In genomic region chr10:133158756-133159610, GRCh38 we compare ENCODE assay signal across 11 cellular contexts. TPM values are rescaled to one million over a fixed set of nuclear protein-coding genes. Genes with fewer than 3 reads are reported as not detected.
A peak's percentile ranks its signal among the peaks of the same experiment; 100 is the strongest.
DNase-seq lines count a peak whose midpoint lies in the region; TF ChIP-seq lines count a peak whose summit lies in the region.
"Had no signal": no experiment of that assay in that cellular context is flagged by ENCODE, and none has a peak within 500 bp of the region (broad histone marks: within the 10 kb centered on the region; RNA-seq: fewer than 3 reads in every experiment).

No MANE protein-coding gene starts in this region.

- no CpG with 5 or more reads among the region's 23 CpGs for WGBS in neuronal stem cell (ENCODE audit: extremely low coverage in 2 of 2, insufficient read length in 2 of 2, insufficient replicate concordance in 1 of 2), 2 donors
- 53% methylated on average over 20 of the region's 23 CpGs for whole genome bisulfite sequencing in esophagus muscularis mucosa

- peak overlapping the region; percentile 41 for H2BK15ac ChIP-seq in neuronal stem cell (ENCODE audit: low read length)

- peak overlapping the region; percentile 69 for H2AFZ ChIP-seq in neuronal stem cell (ENCODE audit: low read length)

- H3K9me3 ChIP-seq in HUES6 (ENCODE audit: control insufficient read depth, insufficient read depth, low read depth, low read length) (no peaks in the 10 kb centered on the region), neuronal stem cell (replicated peaks in 1 of 2; ENCODE audit: control insufficient read depth in 2 of 2, insufficient read depth in 1 of 2, low read depth in 1 of 2, low read length in 2 of 2) (no peaks in the 10 kb centered on the region), esophagus muscularis mucosa (no peaks in the 10 kb centered on the region)

- TF ChIP-seq CTCF in choroid plexus epithelial cell (conservative IDR thresholded peaks at IDR 0.05; ENCODE audit: low read depth, low read length) (no peak), esophagus muscularis mucosa (IDR thresholded peaks at IDR 0.05) (no peak), endothelial cell (IDR thresholded peaks at IDR 0.05; ENCODE audit: unreplicated experiment) (no peak)

- H3K14ac ChIP-seq in neuronal stem cell (ENCODE audit: low read length), result peak overlapping the region; percentile 94

- H4K91ac ChIP-seq in neuronal stem cell (ENCODE audit: low read depth, low read length, poor library complexity), result no peak overlapping the region

- no peak overlapping the region for H3K4ac ChIP-seq in neuronal stem cell (ENCODE audit: low read length)

- intact Hi-C loops in esophagus muscularis mucosa (cut with DNase I), result no loop called here

- H2BK12ac ChIP-seq in neuronal stem cell (ENCODE audit: low read length), result peak overlapping the region; percentile 94

- H3K4me2 ChIP-seq in neuronal stem cell (ENCODE audit: insufficient read depth, low read length, poor library complexity, severe bottlenecking), result no peak overlapping the region

- DNase-seq in COLO668 (lab: John Stamatoyannopoulos, UW; ENCODE audit: unreplicated experiment), result peak; percentile 30
- peak; percentile 6 for DNase-seq in choroid plexus epithelial cell (ENCODE audit: low read depth)
- DNase-seq in neuronal stem cell (ENCODE audit: low spot score), result no peak
- no peak for DNase-seq in NCI-H1048 (lab: John Stamatoyannopoulos, UW)
- no peak for DNase-seq in esophagus muscularis mucosa (ENCODE audit: extremely low spot score)
- DNase-seq in endothelial cell (ENCODE audit: low spot score), result no peak
- no peak for DNase-seq in SK-N-DZ (ENCODE audit: low spot score)
- DNase-seq: dermis blood vessel endothelial cell; NCI-H187 treated with DMSO at 0.1 percent for 48 hours; stimulated activated naive CD4-positive, alpha-beta T cell had no signal

- TF ChIP-seq POLR2A in esophagus muscularis mucosa (IDR thresholded peaks at IDR 0.05; ENCODE audit: low read depth), result no peak

- no peaks in the 10 kb centered on the region for H3K9me3 Mint-ChIP-seq in endothelial cell (ENCODE audit: unreplicated experiment)

- peaks cover 39% of the 10 kb centered on the region for H3K4me1 ChIP-seq in HUES6 (ENCODE audit: control insufficient read depth, insufficient read depth, low read length)
- peaks cover 15 to 19% of the 10 kb centered on the region in 2 donors for H3K4me1 ChIP-seq in neuronal stem cell (ENCODE audit: control insufficient read depth in 2 of 2, insufficient read depth in 1 of 2, low read depth in 1 of 2, low read length in 2 of 2)
- H3K4me1 ChIP-seq in esophagus muscularis mucosa, result peaks cover 11 to 35% (median 22%) of the 10 kb centered on the region in 4 donors

- H4K8ac ChIP-seq in neuronal stem cell (ENCODE audit: low read depth, low read length), result no peak overlapping the region

- TF ChIP-seq EP300 in esophagus muscularis mucosa (IDR thresholded peaks at IDR 0.05), result no peak

- peak overlapping the region; percentile 89 for H3K18ac ChIP-seq in neuronal stem cell (ENCODE audit: low read length)

- peaks cover 8% of the 10 kb centered on the region for H3K79me1 ChIP-seq in neuronal stem cell (ENCODE audit: low read depth, low read length)

- H3K27ac Mint-ChIP-seq in endothelial cell (ENCODE audit: unreplicated experiment), result no peak overlapping the region

- peaks cover 9% of the 10 kb centered on the region; the same call in 1 of the 2 replicates for H3K27me3 ChIP-seq in HUES6 (ENCODE audit: control insufficient read depth, insufficient read depth, low read length)
- peaks cover 0 to 4% (median 2%) of the 10 kb centered on the region in 3 experiments for H3K27me3 ChIP-seq in neuronal stem cell (ENCODE audit: control insufficient read depth in 3 of 3, insufficient read depth in 3 of 3, low read depth in 1 of 3, low read length in 3 of 3)
- H3K27me3 ChIP-seq in esophagus muscularis mucosa, result peaks cover 0 to 57% (median 6%) of the 10 kb centered on the region in 4 donors

- H3K9ac ChIP-seq in HUES6 (ENCODE audit: low read length) (no peak overlapping the region), neuronal stem cell (ENCODE audit: low read depth, low read length, poor library complexity) (no peak overlapping the region)

- H3K36me3 ChIP-seq in HUES6 (ENCODE audit: control insufficient read depth, insufficient read depth, low read length), result peaks cover 8% of the 10 kb centered on the region; the same call in 1 of the 2 replicates
- H3K36me3 ChIP-seq in neuronal stem cell (replicated peaks in 1 of 2; ENCODE audit: control insufficient read depth in 2 of 2, insufficient read depth in 2 of 2, low read length in 2 of 2), result peaks cover 0 to 4% of the 10 kb centered on the region in 2 donors
- H3K36me3 ChIP-seq in esophagus muscularis mucosa, result no peaks in the 10 kb centered on the region

- no peak overlapping the region for H3K4me3 Mint-ChIP-seq in endothelial cell (ENCODE audit: unreplicated experiment)

- H3K4me1 Mint-ChIP-seq in endothelial cell (ENCODE audit: unreplicated experiment), result no peaks in the 10 kb centered on the region

- H3K4me3 ChIP-seq in HUES6 (ENCODE audit: low read depth, low read length), result peak overlapping the region; percentile 34; the same call in 1 of the 2 replicates
- no peak overlapping the region for H3K4me3 ChIP-seq in choroid plexus epithelial cell (ENCODE audit: low read depth, low read length)
- no peak overlapping the region for H3K4me3 ChIP-seq in neuronal stem cell (ENCODE audit: low read length in 2 of 2)
- H3K4me3 ChIP-seq in esophagus muscularis mucosa, result peak overlapping the region in 1 of 4 donors; percentile 57

- peak overlapping the region; percentile 97 for H2AK5ac ChIP-seq in neuronal stem cell (ENCODE audit: low read depth, low read length)

- no peak overlapping the region for H3K27ac ChIP-seq in HUES6 (ENCODE audit: low read depth, low read length)
- H3K27ac ChIP-seq in neuronal stem cell (replicated peaks; ENCODE audit: low read length), result peak overlapping the region; percentile 33
- H3K27ac ChIP-seq in esophagus muscularis mucosa (replicated peaks in 1 of 4), result no peak overlapping the region

- H2BK5ac ChIP-seq in neuronal stem cell (ENCODE audit: low read length), result peak overlapping the region; percentile 77

- peak overlapping the region; percentile 50 for H2BK120ac ChIP-seq in neuronal stem cell (ENCODE audit: low read depth, low read length)

- peaks cover 3% of the 10 kb centered on the region for H3K27me3 Mint-ChIP-seq in endothelial cell (ENCODE audit: unreplicated experiment)

- no peak overlapping the region for H3K23ac ChIP-seq in neuronal stem cell (ENCODE audit: low read depth, low read length, poor library complexity)

- no peaks in the 10 kb centered on the region for H3K36me3 Mint-ChIP-seq in endothelial cell (ENCODE audit: low read depth, unreplicated experiment)

RNA-seq across cellular contexts. Expression of gene KNDC1, which starts 1.0 kb away (rescaled TPM):
- polyA plus RNA-seq in neuronal stem cell (2013, experiment 1 of 2), result 6.4 TPM
- 6.1 TPM for polyA plus RNA-seq in neuronal stem cell (2013, experiment 2 of 2)
- total RNA-seq in esophagus muscularis mucosa (1 to 10 TPM in 2 of 4 donors, under 1 TPM in 2; 0.42 to 1.7 (median 0.95) TPM), endothelial cell (ENCODE audit: unreplicated experiment) (1.3 TPM)
- 0.07 and 0.33 TPM in 2 replicates for polyA plus RNA-seq in SK-N-DZ (2014; cell fraction: cytosol; rRNA removed)
- 0.17 and 0.31 TPM in 2 replicates for polyA plus RNA-seq in SK-N-DZ (2014; cell fraction: nucleus; rRNA removed)
- total RNA-seq: dermis blood vessel endothelial cell had no signal

Comparison
In these comparisons a context has a peak if more than half of its experiments do, and no peak if none do; other contexts are left out.
1. DNase-seq: peak in COLO668 (single experiment) and choroid plexus epithelial cell (single experiment); none in neuronal stem cell (single experiment), NCI-H1048 (single experiment), esophagus muscularis mucosa (single experiment), endothelial cell (single experiment) and SK-N-DZ (single experiment).